ENCODE assay signal across 10 cellular contexts in genomic region chr6:169452117-169452868, GRCh38.
DNase-seq lines count a peak whose midpoint lies in the region; ATAC-seq lines count a peak whose summit lies in the region.
"Had no signal": no experiment of that assay in that cellular context is flagged by ENCODE, and none has a peak within 500 bp of the region (broad histone marks: within the 10 kb centered on the region; RNA-seq: fewer than 3 reads in every experiment).

No MANE protein-coding gene starts in this region.

- ATAC-seq in GM18867 (IDR thresholded peaks at IDR 0.05; ENCODE audit: unreplicated experiment) (no peak), HG03135 (IDR thresholded peaks at IDR 0.05; ENCODE audit: unreplicated experiment) (no peak), GM21423 (IDR thresholded peaks at IDR 0.05; ENCODE audit: unreplicated experiment) (no peak), HG02970 (IDR thresholded peaks at IDR 0.05; ENCODE audit: low FRiP score, unreplicated experiment) (no peak)

- DNase-seq in A172 (ENCODE audit: low spot score) (peak; percentile 82), NCI-H146 treated with DMSO at 0.1 percent for 48 hours (lab: John Stamatoyannopoulos, UW; ENCODE audit: unreplicated experiment) (peak; percentile 56), fibroblast of gingiva (ENCODE audit: low read depth) (peak; percentile 94), occipital lobe (lab: John Stamatoyannopoulos, UW) (peak; percentile 19)
- DNase-seq: CD4-positive, CD25-positive, alpha-beta regulatory T cell; stimulated activated CD4-positive, alpha-beta T cell treated with anti-CD3 and anti-CD28 coated beads, Interleukin-12 subunit alpha, Interleukin-12 subunit beta, amount 100 ng/mL, for 4 hours had no signal

Comparison
In these comparisons a context has a peak if more than half of its experiments do, and no peak if none do; other contexts are left out.
1. DNase-seq: peak in every context shown above with its lines; median percentile 94 in fibroblast of gingiva; 82 in A172; 56 in NCI-H146 treated with DMSO at 0.1 percent for 48 hours; 19 in occipital lobe.